8 cellular contexts compared by ENCODE assay signal in genomic region chr16:11355862-11356261, GRCh38. TPM values are rescaled to one million over a fixed set of nuclear protein-coding genes. Genes with fewer than 3 reads are reported as not detected.
A peak's percentile ranks its signal among the peaks of the same experiment; 100 is the strongest.
DNase-seq lines count a peak whose midpoint lies in the region; ATAC-seq and TF ChIP-seq lines count a peak whose summit lies in the region.
"Had no signal": no experiment of that assay in that cellular context is flagged by ENCODE, and none has a peak within 500 bp of the region (broad histone marks: within the 10 kb centered on the region; RNA-seq: fewer than 3 reads in every experiment).

No MANE protein-coding gene starts in this region.

- H3K9me3 Mint-ChIP-seq in activated naive CD4-positive, alpha-beta T cell treated with anti-CD3 and anti-CD28 coated beads, Interleukin-2, amount 50 U/mL, for 72 hours: no peaks in the 10 kb centered on the region
- H3K9me3 Mint-ChIP-seq in progenitor cell of endocrine pancreas (ENCODE audit: low read depth): no peaks in the 10 kb centered on the region

- peaks cover 62% of the 10 kb centered on the region for H4K20me1 ChIP-seq in DND-41 (ENCODE audit: insufficient read depth, low read length)

- peaks cover 17 to 40% of the 10 kb centered on the region in 2 donors for H3K36me3 Mint-ChIP-seq in activated naive CD4-positive, alpha-beta T cell treated with anti-CD3 and anti-CD28 coated beads, Interleukin-2, amount 50 U/mL, for 72 hours
- peaks cover 7% of the 10 kb centered on the region for H3K36me3 Mint-ChIP-seq in progenitor cell of endocrine pancreas (ENCODE audit: insufficient read depth)

- DNase-seq in DND-41 (no peak), progenitor cell of endocrine pancreas (ENCODE audit: low spot score, unreplicated experiment) (no peak), KG1 (lab: John Stamatoyannopoulos, UW) (no peak)
- DNase-seq in Jurkat, Clone E6-1 (ENCODE audit: low read depth, low spot score): peak; percentile 58
- no peak for DNase-seq in activated naive CD4-positive, alpha-beta T cell treated with anti-CD3 and anti-CD28 coated beads, Interleukin-2, amount 50 U/mL, for 72 hours (ENCODE audit: low spot score in 2 of 2)
- DNase-seq: head of caudate nucleus had no signal

- ATAC-seq in DND-41 (ENCODE audit: insufficient read depth, low read depth): no peak
- ATAC-seq in activated naive CD4-positive, alpha-beta T cell treated with anti-CD3 and anti-CD28 coated beads, Interleukin-2, amount 50 U/mL, for 72 hours: peak; percentile 16 to 56
- no peak for ATAC-seq in HG03139 (IDR thresholded peaks at IDR 0.05; ENCODE audit: unreplicated experiment)
- no peak for ATAC-seq in HG02763 (IDR thresholded peaks at IDR 0.05; ENCODE audit: unreplicated experiment)

- no peak overlapping the region for H3K4me3 Mint-ChIP-seq in progenitor cell of endocrine pancreas (ENCODE audit: low read depth)

- H3K9me3 ChIP-seq in DND-41 (ENCODE audit: insufficient read depth, low read length, severe bottlenecking): no peaks in the 10 kb centered on the region

- peak overlapping the region; percentile 43; the same call in 1 of the 2 replicates for H3K4me2 ChIP-seq in DND-41 (ENCODE audit: insufficient read depth, low read length)

- H3K27me3 Mint-ChIP-seq in progenitor cell of endocrine pancreas: no peaks in the 10 kb centered on the region

- no peaks in the 10 kb centered on the region for H3K27me3 ChIP-seq in DND-41 (ENCODE audit: insufficient read depth, low read length, poor library complexity)

- H3K36me3 ChIP-seq in DND-41 (ENCODE audit: insufficient read depth, low read length): peaks cover 31% of the 10 kb centered on the region

- H3K27ac Mint-ChIP-seq in activated naive CD4-positive, alpha-beta T cell treated with anti-CD3 and anti-CD28 coated beads, Interleukin-2, amount 50 U/mL, for 72 hours: peak overlapping the region; percentile 93 to 97
- peak overlapping the region; percentile 56 for H3K27ac Mint-ChIP-seq in progenitor cell of endocrine pancreas

- peak overlapping the region; percentile 70 for H3K27ac ChIP-seq in DND-41 (ENCODE audit: low read length)

- TF ChIP-seq CTCF in DND-41 (IDR thresholded peaks at IDR 0.05; ENCODE audit: borderline replicate concordance, extremely low read depth, low read length, poor library complexity, severe bottlenecking) (no peak), progenitor cell of endocrine pancreas (IDR thresholded peaks at IDR 0.05; ENCODE audit: unreplicated experiment) (no peak)

- no peak overlapping the region for H2AFZ ChIP-seq in DND-41 (ENCODE audit: low read depth, low read length)

- no peak overlapping the region for H3K9ac ChIP-seq in DND-41 (ENCODE audit: low read depth, low read length)

- H3K4me1 Mint-ChIP-seq in progenitor cell of endocrine pancreas (ENCODE audit: low read depth): peaks cover 11% of the 10 kb centered on the region

- peaks cover 30% of the 10 kb centered on the region for H3K79me2 ChIP-seq in DND-41 (ENCODE audit: insufficient read depth, low read length)

- peaks cover 43% of the 10 kb centered on the region for H3K4me1 ChIP-seq in DND-41 (ENCODE audit: insufficient read depth, low read length)

- no peak overlapping the region for H3K4me3 ChIP-seq in DND-41 (ENCODE audit: low read depth in 1 of 2, low read length in 2 of 2)
- H3K4me3 ChIP-seq in Jurkat, Clone E6-1 (ENCODE audit: low read length): no peak overlapping the region

RNA-seq across cellular contexts. Expression of gene RMI2, which starts 10.6 kb away (rescaled TPM):
- polyA plus RNA-seq in Jurkat, Clone E6-1 (2012; ENCODE audit: insufficient read depth, insufficient read length): 23.6 TPM
- total RNA-seq in activated naive CD4-positive, alpha-beta T cell treated with anti-CD3 and anti-CD28 coated beads, Interleukin-2, amount 50 U/mL, for 72 hours: 10 to 100 TPM; 40.4 to 78.1 TPM
- 32.5 and 33.6 TPM in 2 replicates for total RNA-seq in progenitor cell of endocrine pancreas

Comparison
In these comparisons a context has a peak if more than half of its experiments do, and no peak if none do; other contexts are left out.
1. ATAC-seq: peak in activated naive CD4-positive, alpha-beta T cell treated with anti-CD3 and anti-CD28 coated beads, Interleukin-2, amount 50 U/mL, for 72 hours (2 of 2); none in DND-41 (single experiment), HG03139 (single experiment) and HG02763 (single experiment).